ENCODE assay signal across 8 cellular contexts in genomic region chr17:28357061-28357900, GRCh38. TPM values are rescaled to one million over a fixed set of nuclear protein-coding genes. Genes with fewer than 3 reads are reported as not detected.
A peak's percentile ranks its signal among the peaks of the same experiment; 100 is the strongest.
DNase-seq lines count a peak whose midpoint lies in the region; ATAC-seq and TF ChIP-seq lines count a peak whose summit lies in the region.

TSS of gene POLDIP2 (minus strand) at chr17:28357527. CDS start at chr17:28357448, 79 bp downstream.

- H3K4me2 ChIP-seq in osteoblast (ENCODE audit: insufficient read depth, low read length) = peak within 1 kb of the TSS; percentile 88

- no peaks in the 10 kb centered on the region for H3K9me3 Mint-ChIP-seq in activated naive CD4-positive, alpha-beta T cell treated with anti-CD3 and anti-CD28 coated beads, Interleukin-2, amount 50 U/mL, for 72 hours

- peak within 1 kb of the TSS; percentile 90 for H2AFZ ChIP-seq in osteoblast (ENCODE audit: low read length)

- H3K4me3 ChIP-seq in GM08714 (ENCODE audit: low read length) (peak within 1 kb of the TSS; percentile 91), osteoblast (ENCODE audit: insufficient read depth, low read length) (peak within 1 kb of the TSS; percentile 89), testis (peak within 1 kb of the TSS; percentile 100)

- H3K9me3 ChIP-seq in osteoblast (ENCODE audit: low read depth, low read length) (no peaks in the 10 kb centered on the region), testis (no peaks in the 10 kb centered on the region)

- 0% methylated on average over 15 to 56 of the region's 80 CpGs for WGBS in testis, 2 donors

- peak; percentile 91 for DNase-seq in NCI-H1092 (lab: John Stamatoyannopoulos, UW)
- DNase-seq in SKM-1 (lab: John Stamatoyannopoulos, UW; ENCODE audit: unreplicated experiment) = peak; percentile 91
- DNase-seq in activated naive CD4-positive, alpha-beta T cell treated with anti-CD3 and anti-CD28 coated beads, Interleukin-2, amount 50 U/mL, for 72 hours (ENCODE audit: low spot score in 2 of 2) = peak; percentile 96
- DNase-seq in glomerular endothelial cell (ENCODE audit: extremely low read depth, low read depth, low spot score) = no peak
- peak; percentile 99 for DNase-seq in osteoblast (ENCODE audit: insufficient read length, low spot score, missing footprints)
- peak; percentile 94 for DNase-seq in testis

- peaks cover 17% of the 10 kb centered on the region for H3K4me1 ChIP-seq in osteoblast (ENCODE audit: insufficient read depth, low read length)
- H3K4me1 ChIP-seq in testis = peaks cover 14% of the 10 kb centered on the region

- H3K27ac Mint-ChIP-seq in activated naive CD4-positive, alpha-beta T cell treated with anti-CD3 and anti-CD28 coated beads, Interleukin-2, amount 50 U/mL, for 72 hours = peak within 1 kb of the TSS; percentile 96 to 99

- H3K27me3 ChIP-seq in osteoblast (ENCODE audit: insufficient read depth, low read length) (no peaks in the 10 kb centered on the region), testis (no peaks in the 10 kb centered on the region)

- H3K27ac ChIP-seq in osteoblast (ENCODE audit: low read depth, low read length) (peak within 1 kb of the TSS; percentile 87), testis (peak within 1 kb of the TSS; percentile 81 to 86)

- ATAC-seq in HG02588 (IDR thresholded peaks at IDR 0.05; ENCODE audit: unreplicated experiment) = peak; percentile 95
- ATAC-seq in activated naive CD4-positive, alpha-beta T cell treated with anti-CD3 and anti-CD28 coated beads, Interleukin-2, amount 50 U/mL, for 72 hours = peak; percentile 99 to 100

- peak; percentile 8 for TF ChIP-seq POLR2A in testis (IDR thresholded peaks at IDR 0.05)

- intact Hi-C loops in testis (cut with DNase I; ENCODE audit: low total_unique reads) = no loop called here

- TF ChIP-seq CTCF in osteoblast (IDR thresholded peaks at IDR 0.05; ENCODE audit: extremely low read depth, low read depth, low read length) (no peak), testis (IDR thresholded peaks at IDR 0.05) (no peak)

- H3K79me2 ChIP-seq in osteoblast (ENCODE audit: insufficient read depth, low read length) = peaks cover 50% of the 10 kb centered on the region

- H3K36me3 Mint-ChIP-seq in activated naive CD4-positive, alpha-beta T cell treated with anti-CD3 and anti-CD28 coated beads, Interleukin-2, amount 50 U/mL, for 72 hours = peaks cover 7 to 32% of the 10 kb centered on the region in 2 donors

- peaks cover 4% of the 10 kb centered on the region for H4K20me1 ChIP-seq in osteoblast (ENCODE audit: insufficient read depth, low read length)

- peaks cover 64% of the 10 kb centered on the region for H3K36me3 ChIP-seq in osteoblast (ENCODE audit: insufficient read depth, low read length)
- H3K36me3 ChIP-seq in testis (ENCODE audit: low read depth, missing control alignments) = no peaks in the 10 kb centered on the region

RNA-seq across cellular contexts. Expression of gene POLDIP2, which starts in this region (rescaled TPM):
- total RNA-seq in activated naive CD4-positive, alpha-beta T cell treated with anti-CD3 and anti-CD28 coated beads, Interleukin-2, amount 50 U/mL, for 72 hours = 10 to 100 TPM; 62.2 to 83.4 TPM
- total RNA-seq in glomerular endothelial cell (74.5 and 83.4 TPM in 2 replicates), osteoblast (82.9 and 84.6 TPM in 2 replicates), testis (100 to 1,000 TPM; 143 to 154 TPM)
- 139 TPM for polyA plus RNA-seq in testis (ENCODE audit: insufficient read depth, low read depth, low replicate concordance)
